Comparison of ENCODE assay signal across 16 cellular contexts in the genomic region with DNA sequence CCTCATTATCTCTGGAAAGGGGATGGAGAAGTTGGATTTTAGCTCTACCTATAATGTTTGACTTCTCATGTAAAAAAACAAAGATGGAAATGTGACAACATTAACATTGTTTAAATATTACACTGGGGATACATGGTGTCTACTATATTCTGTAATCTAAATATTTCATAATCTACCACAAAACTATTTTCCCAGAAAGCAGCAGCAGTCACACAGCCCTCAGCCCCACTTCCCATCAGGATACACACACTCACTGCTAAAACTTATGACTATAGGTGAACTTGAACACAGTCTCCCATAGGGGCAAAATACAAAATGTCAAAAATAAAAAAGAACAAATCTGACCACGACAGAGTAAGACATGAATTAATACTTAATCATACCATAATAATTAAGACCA.
DNase-seq lines count a peak whose midpoint lies in the region; ATAC-seq and TF ChIP-seq lines count a peak whose summit lies in the region.
"Had no signal": no experiment of that assay in that cellular context is flagged by ENCODE, and none has a peak within 500 bp of the region (broad histone marks: within the 10 kb centered on the region; RNA-seq: fewer than 3 reads in every experiment).

No MANE protein-coding gene starts in this region.

- no peak overlapping the region for H2AFZ ChIP-seq in osteoblast (ENCODE audit: low read length)

- H3K4me2 ChIP-seq in osteoblast (ENCODE audit: insufficient read depth, low read length) = no peak overlapping the region

- no peak for TF ChIP-seq CTCF in RWPE2 (IDR thresholded peaks at IDR 0.05; ENCODE audit: poor library complexity, severe bottlenecking)
- TF ChIP-seq CTCF in osteoblast (IDR thresholded peaks at IDR 0.05; ENCODE audit: extremely low read depth, low read depth, low read length) = no peak

- ATAC-seq in RWPE2 (ENCODE audit: low read depth) (peak; percentile 35; the same call in 1 of the 3 replicates), HG03342 (IDR thresholded peaks at IDR 0.05; ENCODE audit: unreplicated experiment) (no peak), GM21717 (IDR thresholded peaks at IDR 0.05; ENCODE audit: unreplicated experiment) (no peak)
- ATAC-seq: PC-3 had no signal

- H3K27ac ChIP-seq in RWPE2 (ENCODE audit: poor library complexity, severe bottlenecking) (no peak overlapping the region), osteoblast (ENCODE audit: low read depth, low read length) (peak overlapping the region; percentile 37)
- H3K27ac ChIP-seq: dorsolateral prefrontal cortex had no signal

- no peaks in the 10 kb centered on the region for H3K9me3 ChIP-seq in RWPE2 (ENCODE audit: severe bottlenecking)
- H3K9me3 ChIP-seq in osteoblast (ENCODE audit: low read depth, low read length) = no peaks in the 10 kb centered on the region
- H3K9me3 ChIP-seq: Caco-2 had no signal

- H3K79me2 ChIP-seq in osteoblast (ENCODE audit: insufficient read depth, low read length) = peaks cover 89% of the 10 kb centered on the region

- peaks cover 75% of the 10 kb centered on the region for H4K20me1 ChIP-seq in osteoblast (ENCODE audit: insufficient read depth, low read length)

- peak; percentile 25 for DNase-seq in ELR (ENCODE audit: low read depth)
- DNase-seq in RWPE2 (ENCODE audit: low spot score) = no peak
- peak; percentile 27 for DNase-seq in fibroblast of peridontal ligament (ENCODE audit: extremely low read depth)
- DNase-seq in osteoblast (ENCODE audit: insufficient read length, low spot score, missing footprints) = no peak
- no peak for DNase-seq in effector CD4-positive, alpha-beta T cell
- DNase-seq: activated CD4-positive, alpha-beta T cell treated with anti-CD3 and anti-CD28 coated beads for 48 hours; Caco-2; dorsolateral prefrontal cortex; midbrain; NCI-H1436 treated with DMSO at 0.1 percent for 48 hours; NCI-H774; PC-3; SIG-M5; stimulated activated CD4-positive, alpha-beta T cell treated with anti-CD3 and anti-CD28 coated beads, Interleukin-4, amount 100 ng/mL, for 4 hours had no signal

- H3K36me3 ChIP-seq in RWPE2 (ENCODE audit: low read depth) (peaks cover 31% of the 10 kb centered on the region), osteoblast (ENCODE audit: insufficient read depth, low read length) (no peaks in the 10 kb centered on the region)

- H3K4me1 ChIP-seq in RWPE2 (ENCODE audit: insufficient read depth, poor library complexity, severe bottlenecking) (peaks cover 11% of the 10 kb centered on the region), osteoblast (ENCODE audit: insufficient read depth, low read length) (peaks cover 15% of the 10 kb centered on the region)

- H3K4me3 ChIP-seq in RWPE2 (ENCODE audit: severe bottlenecking) (no peak overlapping the region), osteoblast (ENCODE audit: insufficient read depth, low read length) (no peak overlapping the region)
- H3K4me3 ChIP-seq: dorsolateral prefrontal cortex had no signal

- H3K27me3 ChIP-seq in RWPE2 (ENCODE audit: insufficient read depth, poor library complexity, severe bottlenecking) = no peaks in the 10 kb centered on the region
- no peaks in the 10 kb centered on the region for H3K27me3 ChIP-seq in osteoblast (ENCODE audit: insufficient read depth, low read length)
- H3K27me3 ChIP-seq: dorsolateral prefrontal cortex had no signal

Comparison
In these comparisons a context has a peak if more than half of its experiments do, and no peak if none do; other contexts are left out.
1. DNase-seq: peak in ELR (single experiment) and fibroblast of peridontal ligament (single experiment); none in RWPE2 (single experiment), osteoblast (single experiment) and effector CD4-positive, alpha-beta T cell (single experiment).